Comparison of ENCODE assay signal across 1 cellular context in the genomic region with DNA sequence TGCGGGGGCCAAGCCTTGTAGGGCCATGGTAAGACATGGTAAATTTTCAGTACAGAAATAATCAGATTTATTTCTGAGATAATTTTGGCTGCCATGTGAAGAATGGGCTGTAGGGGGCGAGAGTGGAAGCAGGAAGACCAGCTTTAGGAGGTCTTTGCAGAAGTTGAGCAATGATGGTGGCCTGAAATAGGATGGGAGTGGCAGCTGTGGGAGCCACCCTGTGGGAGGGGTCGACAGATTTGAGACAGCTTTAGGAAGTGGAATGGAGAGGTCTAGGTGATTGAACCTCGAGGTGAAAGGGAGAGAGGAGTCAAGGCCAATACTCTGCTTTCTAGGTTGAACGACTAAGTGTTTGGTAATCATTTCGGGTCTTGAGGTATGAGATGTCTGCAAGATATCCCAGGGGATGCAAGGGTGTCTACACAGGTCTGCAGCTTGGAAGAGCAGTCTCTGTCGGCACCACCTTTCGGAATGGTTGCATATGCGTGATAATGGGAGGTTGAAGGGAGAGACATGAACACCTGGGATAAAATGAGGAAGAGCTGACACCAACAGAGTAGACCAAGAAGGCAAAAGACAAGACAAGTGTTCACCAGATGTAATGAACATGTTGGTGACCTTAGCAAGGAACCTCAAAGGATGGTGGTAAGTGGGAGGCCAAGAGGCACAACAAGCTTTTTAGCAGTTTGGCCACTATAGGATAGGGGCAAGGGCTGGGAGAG.
A peak's percentile ranks its signal among the peaks of the same experiment; 100 is the strongest.
TF ChIP-seq lines count a peak whose summit lies in the region.

No MANE protein-coding gene starts in this region.

TF ChIP-seq in GM12878, 131 proteins besides CTCF, POLR2A, EP300 and RAD21:
- no peak for TF ChIP-seq GABPA (IDR thresholded peaks at IDR 0.05; ENCODE audit: low read depth)
- no peak for TF ChIP-seq FOXM1 (IDR thresholded peaks at IDR 0.05; ENCODE audit: low read depth, low read length)
- TF ChIP-seq PML (IDR thresholded peaks at IDR 0.05; ENCODE audit: low read length): no peak
- no peak for TF ChIP-seq WRNIP1 (IDR thresholded peaks at IDR 0.05; ENCODE audit: borderline replicate concordance, low read depth, low read length)
- peak; percentile 44 for TF ChIP-seq SMC3 (IDR thresholded peaks at IDR 0.05; ENCODE audit: borderline replicate concordance, low read length)
- TF ChIP-seq CEBPB (IDR thresholded peaks at IDR 0.05; ENCODE audit: borderline replicate concordance in 1 of 2, low read depth in 2 of 2, low read length in 2 of 2): peak in 1 of 2 experiments; percentile 62; a peak in 1 of 4 replicates
- 0 out of 2 replicates have a peak, but pooled peaks have one; percentile 6 for TF ChIP-seq RUNX3 (IDR thresholded peaks at IDR 0.05; ENCODE audit: low read length)
- no peak for TF ChIP-seq KLF5 (IDR thresholded peaks at IDR 0.05; ENCODE audit: partially characterized antibody)
- 0 out of 2 replicates have a peak, but pooled peaks have one; percentile 19 for TF ChIP-seq CREB1 (IDR thresholded peaks at IDR 0.05; ENCODE audit: low read depth)
- peak; percentile 78 for TF ChIP-seq YY1 (IDR thresholded peaks at IDR 0.05; ENCODE audit: low read depth, low read length)
- TF ChIP-seq, protein P1, sequence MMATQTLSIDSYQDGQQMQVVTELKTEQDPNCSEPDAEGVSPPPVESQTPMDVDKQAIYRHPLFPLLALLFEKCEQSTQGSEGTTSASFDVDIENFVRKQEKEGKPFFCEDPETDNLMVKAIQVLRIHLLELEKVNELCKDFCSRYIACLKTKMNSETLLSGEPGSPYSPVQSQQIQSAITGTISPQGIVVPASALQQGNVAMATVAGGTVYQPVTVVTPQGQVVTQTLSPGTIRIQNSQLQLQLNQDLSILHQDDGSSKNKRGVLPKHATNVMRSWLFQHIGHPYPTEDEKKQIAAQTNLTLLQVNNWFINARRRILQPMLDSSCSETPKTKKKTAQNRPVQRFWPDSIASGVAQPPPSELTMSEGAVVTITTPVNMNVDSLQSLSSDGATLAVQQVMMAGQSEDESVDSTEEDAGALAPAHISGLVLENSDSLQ (IDR thresholded peaks at IDR 0.05): peak; percentile 71
